ENCODE assay signal across 8 cellular contexts in genomic region chr15:83206387-83206970, GRCh38. TPM values are rescaled to one million over a fixed set of nuclear protein-coding genes. Genes with fewer than 3 reads are reported as not detected.
DNase-seq lines count a peak whose midpoint lies in the region; ATAC-seq and TF ChIP-seq lines count a peak whose summit lies in the region.

No MANE protein-coding gene starts in this region.

- H3K9me3 ChIP-seq in OCI-LY7 (ENCODE audit: low read length) (no peaks in the 10 kb centered on the region), vagina (no peaks in the 10 kb centered on the region)

- POLR2A ChIA-PET in OCI-LY7 (lab: Charles Lee) = interaction anchor here (0.6 to 1.1 kb wide), 3 partner anchors 51 to 194 kb away, joined by 3 to 6 read pairs (median 3); partner anchors contain the start of gene C15orf40

- H2AFZ ChIP-seq in OCI-LY7 (ENCODE audit: low read length) = peak overlapping the region; percentile 85

- H3K27ac Mint-ChIP-seq in memory B cell = no peak overlapping the region

- 0 out of 2 replicates have a peak, but pooled peaks cover 6% of the 10 kb centered on the region for H4K20me1 ChIP-seq in OCI-LY7 (ENCODE audit: insufficient read depth, low read length)

- H3K9me2 ChIP-seq in OCI-LY7 (ENCODE audit: insufficient read depth, low read length) = no peaks in the 10 kb centered on the region

- DNase-seq in OCI-LY7 (ENCODE audit: low spot score) (peak; percentile 13), dermis blood vessel endothelial cell (peak; percentile 36), memory B cell (ENCODE audit: low spot score in 2 of 2) (no peak), vagina (ENCODE audit: extremely low spot score in 2 of 2) (no peak), NCI-H2196 (lab: John Stamatoyannopoulos, UW; ENCODE audit: unreplicated experiment) (no peak), SKM-1 (lab: John Stamatoyannopoulos, UW; ENCODE audit: unreplicated experiment) (no peak)

- H3K4me3 ChIP-seq in OCI-LY7 (ENCODE audit: low read depth, low read length, poor library complexity, severe bottlenecking) (peak overlapping the region; percentile 89), vagina (peak overlapping the region; percentile 85 to 88)

- CTCF ChIA-PET in OCI-LY7 (lab: Charles Lee; ENCODE audit: unreplicated experiment) = no interaction called here

- H3K36me3 ChIP-seq in OCI-LY7 (ENCODE audit: insufficient read depth, low read length) (no peaks in the 10 kb centered on the region), vagina (no peaks in the 10 kb centered on the region)

- ATAC-seq in GM19035 (IDR thresholded peaks at IDR 0.05; ENCODE audit: unreplicated experiment) (peak; percentile 3), memory B cell (ENCODE audit: low read depth) (no peak), GM19455 (IDR thresholded peaks at IDR 0.05; ENCODE audit: unreplicated experiment) (no peak)

- peak overlapping the region; percentile 63 for H3K4me2 ChIP-seq in OCI-LY7 (ENCODE audit: low read length)

- H3K27me3 Mint-ChIP-seq in memory B cell = peaks cover 11% of the 10 kb centered on the region

- peaks cover 52% of the 10 kb centered on the region for H3K79me2 ChIP-seq in OCI-LY7 (ENCODE audit: insufficient read depth, low read depth, low read length)

- H3K27me3 ChIP-seq in vagina = no peaks in the 10 kb centered on the region

- no peak for TF ChIP-seq POLR2A in vagina (IDR thresholded peaks at IDR 0.05)

- H3K4me3 Mint-ChIP-seq in memory B cell = peak overlapping the region; percentile 69

- H3K4me1 ChIP-seq in OCI-LY7 (ENCODE audit: insufficient read depth, low read length, poor library complexity, severe bottlenecking) (peaks cover 32% of the 10 kb centered on the region), vagina (peaks cover 21% of the 10 kb centered on the region)

- H3K9me3 Mint-ChIP-seq in memory B cell = no peaks in the 10 kb centered on the region

- H3K4me1 Mint-ChIP-seq in memory B cell = peaks cover 2% of the 10 kb centered on the region

- no peak for TF ChIP-seq CTCF in OCI-LY7 (conservative IDR thresholded peaks at IDR 0.05; ENCODE audit: low read length)
- TF ChIP-seq CTCF in vagina (IDR thresholded peaks at IDR 0.05) = no peak

- H3K27ac ChIP-seq in OCI-LY7 (ENCODE audit: low read depth, low read length, poor library complexity, severe bottlenecking) (no peak overlapping the region), vagina (peak overlapping the region; percentile 91)

- no peaks in the 10 kb centered on the region for H3K36me3 Mint-ChIP-seq in memory B cell

- BruUV-seq in OCI-LY7 (replicated peaks; lab: Mats Ljungman, UMichigan) = no TSS peak

- intact Hi-C loops in OCI-LY7 (cut with micrococcal nuclease; ENCODE audit: unreplicated experiment) (loop anchor here (2.0 to 10.0 kb wide), 6 partner anchors 98 to 1159 kb away; partner anchors contain the start of gene MEX3B), vagina (cut with DNase I) (loop anchor here (2.0 kb wide), 1 partner anchor 140 kb away; the partner anchor contains the start of gene BTBD1)

RNA-seq across cellular contexts. Expression of gene HDGFL3, which starts 1.1 kb away (rescaled TPM):
- total RNA-seq in OCI-LY7 (2014; rRNA removed; shearing (Covaris generic)) = 29.3 and 57.6 TPM in 2 replicates
- total RNA-seq in OCI-LY7 (2022) (74.4 and 84.8 TPM in 2 replicates), dermis blood vessel endothelial cell (138 and 168 TPM in 2 replicates), vagina (27.7 TPM)

Comparison
In these comparisons a context has a peak if more than half of its experiments do, and no peak if none do; other contexts are left out.
1. DNase-seq: peak in OCI-LY7 (single experiment) and dermis blood vessel endothelial cell (single experiment); none in memory B cell (0 of 2), vagina (0 of 2), NCI-H2196 (single experiment) and SKM-1 (single experiment).